1 cellular context compared by ENCODE assay signal in genomic region chr16:9258423-9259051, GRCh38.
TF ChIP-seq lines count a peak whose summit lies in the region.

No MANE protein-coding gene starts in this region.

TF ChIP-seq in HepG2, 621 proteins besides CTCF, POLR2A, EP300 and RAD21 (continued from another document and continues in another):
- no peak for TF ChIP-seq REPIN1 (CRISPR knock-in tag; IDR thresholded peaks at IDR 0.05; ENCODE audit: borderline replicate concordance, low read depth)
- no peak for TF ChIP-seq ZNF460 (CRISPR knock-in tag; IDR thresholded peaks at IDR 0.05; ENCODE audit: borderline replicate concordance)
- TF ChIP-seq KAT7 (CRISPR knock-in tag; IDR thresholded peaks at IDR 0.05; ENCODE audit: borderline replicate concordance), result no peak
- no peak for TF ChIP-seq PHB2 (IDR thresholded peaks at IDR 0.05; ENCODE audit: partially characterized antibody)
- TF ChIP-seq ZBTB4 (CRISPR knock-in tag; IDR thresholded peaks at IDR 0.05; ENCODE audit: borderline replicate concordance), result no peak
- TF ChIP-seq NRL (CRISPR knock-in tag; IDR thresholded peaks at IDR 0.05; ENCODE audit: borderline replicate concordance), result 0 out of 2 replicates have a peak, but pooled peaks have one; percentile 37
- TF ChIP-seq TCF7L2 (IDR thresholded peaks at IDR 0.05; ENCODE audit: low read depth, low read length), result no peak
- TF ChIP-seq LCORL (IDR thresholded peaks at IDR 0.05), result no peak
- TF ChIP-seq LCORL (CRISPR knock-in tag; IDR thresholded peaks at IDR 0.05), result no peak
- TF ChIP-seq CSRNP2 (CRISPR knock-in tag; conservative IDR thresholded peaks at IDR 0.05; ENCODE audit: low read depth), result no peak
- no peak for TF ChIP-seq NFKBIZ (CRISPR knock-in tag; IDR thresholded peaks at IDR 0.05)
- TF ChIP-seq ATRX (CRISPR knock-in tag; IDR thresholded peaks at IDR 0.05; ENCODE audit: borderline replicate concordance), result no peak
- no peak for TF ChIP-seq ATF1 (CRISPR knock-in tag; IDR thresholded peaks at IDR 0.05)
- TF ChIP-seq MXI1 (IDR thresholded peaks at IDR 0.05; ENCODE audit: borderline replicate concordance, low read depth, low read length), result 0 out of 3 replicates have a peak, but pooled peaks have one; percentile 21
- no peak for TF ChIP-seq ZNF101 (CRISPR knock-in tag; IDR thresholded peaks at IDR 0.05; ENCODE audit: borderline replicate concordance, low read depth)
- TF ChIP-seq ZNF260 (CRISPR knock-in tag; IDR thresholded peaks at IDR 0.05; ENCODE audit: borderline replicate concordance, low read depth), result no peak
- no peak for TF ChIP-seq ZNF567 (CRISPR knock-in tag; IDR thresholded peaks at IDR 0.05; ENCODE audit: borderline replicate concordance)
- TF ChIP-seq ARHGAP35 (CRISPR knock-in tag; IDR thresholded peaks at IDR 0.05; ENCODE audit: borderline replicate concordance), result no peak
- TF ChIP-seq STAG1 (CRISPR knock-in tag; IDR thresholded peaks at IDR 0.05), result peak; percentile 96
- TF ChIP-seq KDM2A (CRISPR knock-in tag; IDR thresholded peaks at IDR 0.05; ENCODE audit: borderline replicate concordance, low read depth), result peak; percentile 55; the same call in 1 of the 2 replicates
- TF ChIP-seq ZNF362 (CRISPR knock-in tag; IDR thresholded peaks at IDR 0.05; ENCODE audit: borderline replicate concordance), result no peak
- no peak for TF ChIP-seq ZUFSP (CRISPR knock-in tag; IDR thresholded peaks at IDR 0.05; ENCODE audit: borderline replicate concordance)
- TF ChIP-seq YEATS4 (CRISPR knock-in tag; IDR thresholded peaks at IDR 0.05; ENCODE audit: borderline replicate concordance), result 0 out of 2 replicates have a peak, but pooled peaks have one; percentile 44
- TF ChIP-seq RNF2 (conservative IDR thresholded peaks at IDR 0.05; ENCODE audit: low read depth), result no peak
- TF ChIP-seq FOSL2 (CRISPR knock-in tag; IDR thresholded peaks at IDR 0.05), result peak; percentile 14; the same call in 1 of the 2 replicates
- TF ChIP-seq NFRKB (IDR thresholded peaks at IDR 0.05), result no peak
- TF ChIP-seq ZMAT3 (CRISPR knock-in tag; conservative IDR thresholded peaks at IDR 0.05), result no peak
- no peak for TF ChIP-seq ATF5 (CRISPR knock-in tag; IDR thresholded peaks at IDR 0.05; ENCODE audit: low read depth)
- no peak for TF ChIP-seq ZNF12 (CRISPR knock-in tag; IDR thresholded peaks at IDR 0.05)
- TF ChIP-seq RORA (CRISPR knock-in tag; IDR thresholded peaks at IDR 0.05), result no peak
- peak; percentile 61; the same call in 1 of the 2 replicates for TF ChIP-seq SETDB1 (CRISPR knock-in tag; IDR thresholded peaks at IDR 0.05; ENCODE audit: borderline replicate concordance)
- no peak for TF ChIP-seq NR0B2 (CRISPR knock-in tag; IDR thresholded peaks at IDR 0.05)
- no peak for TF ChIP-seq JUND (CRISPR knock-in tag; IDR thresholded peaks at IDR 0.05)
- no peak for TF ChIP-seq PPARG (CRISPR knock-in tag; conservative IDR thresholded peaks at IDR 0.05)
- TF ChIP-seq SP5 (CRISPR knock-in tag; IDR thresholded peaks at IDR 0.05; ENCODE audit: borderline replicate concordance, low read depth), result no peak
- TF ChIP-seq ZBTB20 (CRISPR knock-in tag; IDR thresholded peaks at IDR 0.05; ENCODE audit: borderline replicate concordance, low read depth), result no peak
- no peak for TF ChIP-seq MTERF4 (CRISPR knock-in tag; IDR thresholded peaks at IDR 0.05)
- TF ChIP-seq ZBTB43 (CRISPR knock-in tag; conservative IDR thresholded peaks at IDR 0.05), result no peak
- no peak for TF ChIP-seq NR2F2 (IDR thresholded peaks at IDR 0.05; ENCODE audit: borderline replicate concordance, low read depth)
- TF ChIP-seq ZNF766 (CRISPR knock-in tag; IDR thresholded peaks at IDR 0.05; ENCODE audit: borderline replicate concordance), result no peak
- no peak for TF ChIP-seq ZSCAN30 (CRISPR knock-in tag; IDR thresholded peaks at IDR 0.05)
- no peak for TF ChIP-seq NR1H2 (CRISPR knock-in tag; IDR thresholded peaks at IDR 0.05; ENCODE audit: borderline replicate concordance, low read depth)
- no peak for TF ChIP-seq BRCA1 (CRISPR knock-in tag; IDR thresholded peaks at IDR 0.05)
- TF ChIP-seq ZNF44 (CRISPR knock-in tag; IDR thresholded peaks at IDR 0.05), result peak; percentile 66; the same call in 1 of the 2 replicates
- TF ChIP-seq XRCC5 (optimal IDR thresholded peaks at IDR 0.05; ENCODE audit: low read length), result peak; percentile 80
- no peak for TF ChIP-seq EHMT2 (IDR thresholded peaks at IDR 0.05; ENCODE audit: borderline replicate concordance, low read depth, low read length)
- no peak for TF ChIP-seq TBX2 (CRISPR knock-in tag; IDR thresholded peaks at IDR 0.05; ENCODE audit: borderline replicate concordance)
- no peak for TF ChIP-seq NR2F6 (IDR thresholded peaks at IDR 0.05)
- TF ChIP-seq NR2F6 (CRISPR knock-in tag; IDR thresholded peaks at IDR 0.05), result no peak
- no peak for TF ChIP-seq ZNF850 (CRISPR knock-in tag; conservative IDR thresholded peaks at IDR 0.05)
- TF ChIP-seq HNF4G (IDR thresholded peaks at IDR 0.05; ENCODE audit: borderline replicate concordance, low read depth, low read length), result no peak
- TF ChIP-seq HNF4G (CRISPR knock-in tag; IDR thresholded peaks at IDR 0.05; ENCODE audit: borderline replicate concordance, low read depth), result no peak
- TF ChIP-seq RAD51 (IDR thresholded peaks at IDR 0.05; ENCODE audit: borderline replicate concordance), result no peak
- 0 out of 2 replicates have a peak, but pooled peaks have one; percentile 46 for TF ChIP-seq NKX3-1 (CRISPR knock-in tag; IDR thresholded peaks at IDR 0.05)
- TF ChIP-seq STAT5B (CRISPR knock-in tag; IDR thresholded peaks at IDR 0.05), result no peak
- TF ChIP-seq HMG20A (CRISPR knock-in tag; IDR thresholded peaks at IDR 0.05; ENCODE audit: borderline replicate concordance), result no peak
- no peak for TF ChIP-seq MEIS1 (CRISPR knock-in tag; IDR thresholded peaks at IDR 0.05; ENCODE audit: borderline replicate concordance)
- no peak for TF ChIP-seq MEIS2 (CRISPR knock-in tag; IDR thresholded peaks at IDR 0.05)
- 0 out of 2 replicates have a peak, but pooled peaks have one; percentile 55 for TF ChIP-seq ZNF547 (CRISPR knock-in tag; IDR thresholded peaks at IDR 0.05)
- no peak for TF ChIP-seq ERF (CRISPR knock-in tag; IDR thresholded peaks at IDR 0.05)
- TF ChIP-seq MXD1 (CRISPR knock-in tag; IDR thresholded peaks at IDR 0.05), result no peak
- no peak for TF ChIP-seq HIVEP1 (CRISPR knock-in tag; IDR thresholded peaks at IDR 0.05)
- TF ChIP-seq HDAC1 (CRISPR knock-in tag; IDR thresholded peaks at IDR 0.05), result no peak
- peak; percentile 68; the same call in 1 of the 2 replicates for TF ChIP-seq ZNF891 (CRISPR knock-in tag; IDR thresholded peaks at IDR 0.05)
- TF ChIP-seq ZNF572 (CRISPR knock-in tag; IDR thresholded peaks at IDR 0.05), result 0 out of 2 replicates have a peak, but pooled peaks have one; percentile 30
- TF ChIP-seq CREB3 (CRISPR knock-in tag; IDR thresholded peaks at IDR 0.05), result no peak
- peak; percentile 81; the same call in 1 of the 2 replicates for TF ChIP-seq ELF1 (CRISPR knock-in tag; IDR thresholded peaks at IDR 0.05)
- no peak for TF ChIP-seq ZMYM3 (CRISPR knock-in tag; IDR thresholded peaks at IDR 0.05)
